1 cellular context compared by ENCODE assay signal in genomic region chr13:23888658-23889597, GRCh38.
TF ChIP-seq lines count a peak whose summit lies in the region.

TSS of gene MIPEP (minus strand) at chr13:23889400. CDS start at chr13:23889320, 80 bp downstream.

TF ChIP-seq in WTC11, 78 proteins besides CTCF, POLR2A, EP300 and RAD21 (continued from another document and continues in another):
- TF ChIP-seq HMGXB4 (CRISPR knock-in tag; IDR thresholded peaks at IDR 0.05) (peak; percentile 69), JUN (CRISPR knock-in tag; IDR thresholded peaks at IDR 0.05) (no peak), ZNF219 (CRISPR knock-in tag; IDR thresholded peaks at IDR 0.05; ENCODE audit: borderline replicate concordance) (no peak), ZNF425 (CRISPR knock-in tag; conservative IDR thresholded peaks at IDR 0.05) (no peak), IRF2 (CRISPR knock-in tag; IDR thresholded peaks at IDR 0.05; ENCODE audit: borderline replicate concordance, low read depth) (no peak), ETV6 (CRISPR knock-in tag; IDR thresholded peaks at IDR 0.05) (0 out of 2 replicates have a peak, but pooled peaks have one; percentile 57), NR3C1 (CRISPR knock-in tag; conservative IDR thresholded peaks at IDR 0.05; ENCODE audit: low read depth) (no peak), ESRRA (CRISPR knock-in tag; IDR thresholded peaks at IDR 0.05; ENCODE audit: borderline replicate concordance) (no peak), GABPB1 (CRISPR knock-in tag; IDR thresholded peaks at IDR 0.05) (peak; percentile 66; the same call in 1 of the 2 replicates), CDX4 (CRISPR knock-in tag; IDR thresholded peaks at IDR 0.05; ENCODE audit: borderline replicate concordance) (no peak), E2F4 (CRISPR knock-in tag; IDR thresholded peaks at IDR 0.05; ENCODE audit: borderline replicate concordance, low read depth) (0 out of 2 replicates have a peak, but pooled peaks have one; percentile 67), ZNF512 (CRISPR knock-in tag; IDR thresholded peaks at IDR 0.05; ENCODE audit: borderline replicate concordance) (no peak), ZNF138 (CRISPR knock-in tag; conservative IDR thresholded peaks at IDR 0.05) (no peak), MAX (CRISPR knock-in tag; IDR thresholded peaks at IDR 0.05) (peak; percentile 90), GRHL2 (CRISPR knock-in tag; IDR thresholded peaks at IDR 0.05; ENCODE audit: insufficient replicate concordance, severe bottlenecking) (no peak), E2F5 (CRISPR knock-in tag; IDR thresholded peaks at IDR 0.05) (peak; percentile 90; the same call in 1 of the 2 replicates), PRRX2 (CRISPR knock-in tag; IDR thresholded peaks at IDR 0.05) (no peak), CBFB (CRISPR knock-in tag; IDR thresholded peaks at IDR 0.05; ENCODE audit: low read depth) (0 out of 2 replicates have a peak, but pooled peaks have one; percentile 64), ZNF416 (CRISPR knock-in tag; IDR thresholded peaks at IDR 0.05) (no peak), ZNF423 (CRISPR knock-in tag; IDR thresholded peaks at IDR 0.05) (no peak), FOXK1 (CRISPR knock-in tag; IDR thresholded peaks at IDR 0.05) (peak; percentile 98), TP53 (CRISPR knock-in tag; IDR thresholded peaks at IDR 0.05) (no peak), FOXP4 (CRISPR knock-in tag; IDR thresholded peaks at IDR 0.05) (peak; percentile 83), EMX1 (CRISPR knock-in tag; IDR thresholded peaks at IDR 0.05) (no peak), ZMAT4 (CRISPR knock-in tag; IDR thresholded peaks at IDR 0.05) (no peak), ATF6 (CRISPR knock-in tag; IDR thresholded peaks at IDR 0.05) (no peak), AFF4 (CRISPR knock-in tag; IDR thresholded peaks at IDR 0.05; ENCODE audit: borderline replicate concordance) (no peak), ERG (CRISPR knock-in tag; IDR thresholded peaks at IDR 0.05) (no peak), MYBL2 (CRISPR knock-in tag; IDR thresholded peaks at IDR 0.05) (no peak), ZNF671 (CRISPR knock-in tag; IDR thresholded peaks at IDR 0.05) (no peak), ZNF396 (CRISPR knock-in tag; IDR thresholded peaks at IDR 0.05; ENCODE audit: borderline replicate concordance) (no peak), NFYB (CRISPR knock-in tag; conservative IDR thresholded peaks at IDR 0.05; ENCODE audit: low read depth) (no peak), PREB (CRISPR knock-in tag; IDR thresholded peaks at IDR 0.05; ENCODE audit: borderline replicate concordance) (no peak), E2F1 (CRISPR knock-in tag; IDR thresholded peaks at IDR 0.05) (no peak), SP1 (CRISPR knock-in tag; conservative IDR thresholded peaks at IDR 0.05) (peak; percentile 95), GTF2I (CRISPR knock-in tag; conservative IDR thresholded peaks at IDR 0.05) (no peak)
